Comparison of ENCODE assay signal across 9 cellular contexts in genomic region chr1:67532452-67533216, GRCh38.
DNase-seq lines count a peak whose midpoint lies in the region; ATAC-seq and TF ChIP-seq lines count a peak whose summit lies in the region.
"Had no signal": no experiment of that assay in that cellular context is flagged by ENCODE, and none has a peak within 500 bp of the region (broad histone marks: within the 10 kb centered on the region; RNA-seq: fewer than 3 reads in every experiment).

No MANE protein-coding gene starts in this region.

- H3K27ac ChIP-seq in H9 (ENCODE audit: insufficient read length, low read depth, low read length) (no peak overlapping the region), SJCRH30 (no peak overlapping the region)
- H3K27ac ChIP-seq: BLaER1 had no signal

- no peaks in the 10 kb centered on the region for H3K79me2 ChIP-seq in H9 (ENCODE audit: insufficient read depth, low read length)

- H3K4me2 ChIP-seq in H9 (ENCODE audit: insufficient read depth, insufficient read length, low read length), result no peak overlapping the region
- H3K4me2 ChIP-seq: BLaER1 had no signal

- no peak overlapping the region for H4K8ac ChIP-seq in H9 (replicated peaks; ENCODE audit: insufficient read length, low read depth, low read length)

- H3K27ac Mint-ChIP-seq in H9, result no peak overlapping the region

- no peak overlapping the region for H4K5ac ChIP-seq in H9 (ENCODE audit: insufficient read length, low read depth, low read length)

- H3K4me1 Mint-ChIP-seq in H9, result no peaks in the 10 kb centered on the region; a peak in 1 of 4 replicates

- H3K18ac ChIP-seq in H9 (ENCODE audit: insufficient read length, low read depth, low read length), result no peak overlapping the region

- H3K9me3 ChIP-seq in H9 (ENCODE audit: control insufficient read depth, low read depth, low read length) (no peaks in the 10 kb centered on the region), SJCRH30 (replicated peaks) (0 out of 2 replicates have a peak, but pooled peaks cover 3% of the 10 kb centered on the region)
- H3K9me3 ChIP-seq: BLaER1 had no signal

- no peak overlapping the region for H3K14ac ChIP-seq in H9 (ENCODE audit: insufficient read depth, low read length)

- no peaks in the 10 kb centered on the region for H4K20me1 ChIP-seq in H9 (ENCODE audit: control insufficient read depth, insufficient read depth, insufficient read length)
- H4K20me1 ChIP-seq: BLaER1 had no signal

- H3T11ph ChIP-seq in H9 (ENCODE audit: low read length), result no peak overlapping the region

- no peaks in the 10 kb centered on the region for H3K4me1 ChIP-seq in H9 (ENCODE audit: insufficient read depth, low read length)
- H3K4me1 ChIP-seq in SJCRH30, result peaks cover 21% of the 10 kb centered on the region

- no peaks in the 10 kb centered on the region for H3K9me3 Mint-ChIP-seq in H9

- H3K36me3 ChIP-seq in SJCRH30, result no peaks in the 10 kb centered on the region
- H3K36me3 ChIP-seq: BLaER1 had no signal

- no peaks in the 10 kb centered on the region for H3K36me3 Mint-ChIP-seq in H9 (ENCODE audit: insufficient read depth in 1 of 3, low read depth in 3 of 3)

- H3K23me2 ChIP-seq in H9 (ENCODE audit: insufficient read length, low read depth, low read length, poor library complexity, severe bottlenecking), result no peaks in the 10 kb centered on the region

- H3K79me1 ChIP-seq in H9 (ENCODE audit: insufficient read depth, low read depth, low read length, poor library complexity, severe bottlenecking), result no peaks in the 10 kb centered on the region

- no peaks in the 10 kb centered on the region for H3K27me3 ChIP-seq in H9 (ENCODE audit: insufficient read depth, low read length)
- no peaks in the 10 kb centered on the region for H3K27me3 ChIP-seq in SJCRH30
- H3K27me3 ChIP-seq: BLaER1 had no signal

- peaks cover 51% of the 10 kb centered on the region for H3K27me3 Mint-ChIP-seq in H9 (ENCODE audit: low read depth)

- H3K9ac ChIP-seq in H9 (ENCODE audit: extremely low read depth, insufficient read length, low read length), result no peak overlapping the region
- H3K9ac ChIP-seq: BLaER1 had no signal

- no peak overlapping the region for H2AFZ ChIP-seq in H9 (ENCODE audit: low read length)

- H2AK5ac ChIP-seq in H9 (ENCODE audit: insufficient read length, low read length), result no peak overlapping the region

- no peak overlapping the region for H3K23ac ChIP-seq in H9 (ENCODE audit: insufficient read length, low read depth, low read length)

- H2BK12ac ChIP-seq in H9 (ENCODE audit: insufficient read length, low read depth, low read length), result no peak overlapping the region

- H2BK5ac ChIP-seq in H9 (ENCODE audit: insufficient read length, low read length), result no peak overlapping the region

- no peak overlapping the region for H3K4ac ChIP-seq in H9 (ENCODE audit: low read depth, low read length)

- no CpG with 5 or more reads among the region's 7 CpGs for WGBS in H9 (ENCODE audit: extremely low coverage, insufficient read length, low lambda C conversion rate)

- H2BK15ac ChIP-seq in H9 (ENCODE audit: low read depth, low read length), result no peak overlapping the region

- no peak for TF ChIP-seq POLR2A in erythroblast (IDR thresholded peaks at IDR 0.05; ENCODE audit: low read length)

- no peak for ATAC-seq in GM18873 (IDR thresholded peaks at IDR 0.05; ENCODE audit: low FRiP score, unreplicated experiment)

- no peak overlapping the region for H4K91ac ChIP-seq in H9 (ENCODE audit: insufficient read length, low read depth, low read length)

- H2BK20ac ChIP-seq in H9 (ENCODE audit: low read depth, low read length, poor library complexity, severe bottlenecking), result no peak overlapping the region

- H3K4me3 Mint-ChIP-seq in H9, result no peak overlapping the region

- TF ChIP-seq CTCF in H9 (conservative IDR thresholded peaks at IDR 0.05), result peak; percentile 77

- DNase-seq in NCI-H1417 (lab: John Stamatoyannopoulos, UW) (peak; percentile 54 to 83 (median 69)), NCI-H1417 treated with DMSO at 0.1 percent for 48 hours (lab: John Stamatoyannopoulos, UW) (no peak), H9 (peak; percentile 62), NAMALWA (ENCODE audit: low spot score) (peak; percentile 80), SJCRH30 (peak; percentile 74 to 89), erythroblast (lab: John Stamatoyannopoulos, UW) (peak; percentile 64 to 76), mucosa of gallbladder (ENCODE audit: low spot score) (peak; percentile 58)

- no peak overlapping the region for H3K4me3 ChIP-seq in SJCRH30
- H3K4me3 ChIP-seq: BLaER1 had no signal

- no peak overlapping the region for H2BK120ac ChIP-seq in H9 (ENCODE audit: low read depth, low read length, poor library complexity, severe bottlenecking)

- no peak overlapping the region for H3K56ac ChIP-seq in H9 (ENCODE audit: insufficient read length, low read depth, low read length)
